In the genomic region with DNA sequence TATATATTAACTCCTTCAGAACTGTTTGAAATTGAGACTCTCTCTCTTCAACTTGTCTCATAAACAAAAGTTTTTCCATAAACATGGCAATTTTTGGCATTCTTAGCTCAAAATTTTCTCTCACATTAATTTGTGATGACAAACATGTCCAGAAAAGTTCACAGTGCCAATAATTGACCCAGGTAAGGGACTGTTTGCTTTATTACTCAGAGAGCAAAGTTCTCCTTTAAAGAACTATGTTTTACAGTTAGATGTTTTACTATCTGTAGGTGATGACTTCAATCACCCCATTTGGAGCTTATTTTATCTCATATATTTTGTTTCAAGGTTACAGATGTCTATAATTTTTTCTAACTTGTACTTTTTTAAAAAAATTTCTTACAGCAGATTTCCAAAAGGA, we compare ENCODE assay signal across 1 cellular context.
A peak's percentile ranks its signal among the peaks of the same experiment; 100 is the strongest.
TF ChIP-seq lines count a peak whose summit lies in the region.

No MANE protein-coding gene starts in this region.

TF ChIP-seq in HepG2, 621 proteins besides CTCF, POLR2A, EP300 and RAD21 (continued from another document and continues in another):
- TF ChIP-seq, protein P1, sequence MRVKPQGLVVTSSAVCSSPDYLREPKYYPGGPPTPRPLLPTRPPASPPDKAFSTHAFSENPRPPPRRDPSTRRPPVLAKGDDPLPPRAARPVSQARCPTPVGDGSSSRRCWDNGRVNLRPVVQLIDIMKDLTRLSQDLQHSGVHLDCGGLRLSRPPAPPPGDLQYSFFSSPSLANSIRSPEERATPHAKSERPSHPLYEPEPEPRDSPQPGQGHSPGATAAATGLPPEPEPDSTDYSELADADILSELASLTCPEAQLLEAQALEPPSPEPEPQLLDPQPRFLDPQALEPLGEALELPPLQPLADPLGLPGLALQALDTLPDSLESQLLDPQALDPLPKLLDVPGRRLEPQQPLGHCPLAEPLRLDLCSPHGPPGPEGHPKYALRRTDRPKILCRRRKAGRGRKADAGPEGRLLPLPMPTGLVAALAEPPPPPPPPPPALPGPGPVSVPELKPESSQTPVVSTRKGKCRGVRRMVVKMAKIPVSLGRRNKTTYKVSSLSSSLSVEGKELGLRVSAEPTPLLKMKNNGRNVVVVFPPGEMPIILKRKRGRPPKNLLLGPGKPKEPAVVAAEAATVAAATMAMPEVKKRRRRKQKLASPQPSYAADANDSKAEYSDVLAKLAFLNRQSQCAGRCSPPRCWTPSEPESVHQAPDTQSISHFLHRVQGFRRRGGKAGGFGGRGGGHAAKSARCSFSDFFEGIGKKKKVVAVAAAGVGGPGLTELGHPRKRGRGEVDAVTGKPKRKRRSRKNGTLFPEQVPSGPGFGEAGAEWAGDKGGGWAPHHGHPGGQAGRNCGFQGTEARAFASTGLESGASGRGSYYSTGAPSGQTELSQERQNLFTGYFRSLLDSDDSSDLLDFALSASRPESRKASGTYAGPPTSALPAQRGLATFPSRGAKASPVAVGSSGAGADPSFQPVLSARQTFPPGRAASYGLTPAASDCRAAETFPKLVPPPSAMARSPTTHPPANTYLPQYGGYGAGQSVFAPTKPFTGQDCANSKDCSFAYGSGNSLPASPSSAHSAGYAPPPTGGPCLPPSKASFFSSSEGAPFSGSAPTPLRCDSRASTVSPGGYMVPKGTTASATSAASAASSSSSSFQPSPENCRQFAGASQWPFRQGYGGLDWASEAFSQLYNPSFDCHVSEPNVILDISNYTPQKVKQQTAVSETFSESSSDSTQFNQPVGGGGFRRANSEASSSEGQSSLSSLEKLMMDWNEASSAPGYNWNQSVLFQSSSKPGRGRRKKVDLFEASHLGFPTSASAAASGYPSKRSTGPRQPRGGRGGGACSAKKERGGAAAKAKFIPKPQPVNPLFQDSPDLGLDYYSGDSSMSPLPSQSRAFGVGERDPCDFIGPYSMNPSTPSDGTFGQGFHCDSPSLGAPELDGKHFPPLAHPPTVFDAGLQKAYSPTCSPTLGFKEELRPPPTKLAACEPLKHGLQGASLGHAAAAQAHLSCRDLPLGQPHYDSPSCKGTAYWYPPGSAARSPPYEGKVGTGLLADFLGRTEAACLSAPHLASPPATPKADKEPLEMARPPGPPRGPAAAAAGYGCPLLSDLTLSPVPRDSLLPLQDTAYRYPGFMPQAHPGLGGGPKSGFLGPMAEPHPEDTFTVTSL (CRISPR knock-in tag; IDR thresholded peaks at IDR 0.05; ENCODE audit: borderline replicate concordance): peak; percentile 94; the same call in 1 of the 2 replicates
- TF ChIP-seq, protein P2, sequence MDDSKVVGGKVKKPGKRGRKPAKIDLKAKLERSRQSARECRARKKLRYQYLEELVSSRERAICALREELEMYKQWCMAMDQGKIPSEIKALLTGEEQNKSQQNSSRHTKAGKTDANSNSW (CRISPR knock-in tag; IDR thresholded peaks at IDR 0.05; ENCODE audit: borderline replicate concordance): no peak
- TF ChIP-seq FOSL1 (CRISPR knock-in tag; IDR thresholded peaks at IDR 0.05; ENCODE audit: borderline replicate concordance) (peak; percentile 94), ISL2 (CRISPR knock-in tag; IDR thresholded peaks at IDR 0.05) (no peak), ZZZ3 (CRISPR knock-in tag; IDR thresholded peaks at IDR 0.05; ENCODE audit: borderline replicate concordance) (no peak), HNF4A (CRISPR knock-in tag; IDR thresholded peaks at IDR 0.05) (peak; percentile 68), RARA (CRISPR knock-in tag; IDR thresholded peaks at IDR 0.05) (0 out of 2 replicates have a peak, but pooled peaks have one; percentile 22), ZNF468 (CRISPR knock-in tag; IDR thresholded peaks at IDR 0.05) (no peak), ZNF709 (CRISPR knock-in tag; IDR thresholded peaks at IDR 0.05) (no peak), ZNF329 (CRISPR knock-in tag; IDR thresholded peaks at IDR 0.05; ENCODE audit: low read depth) (no peak), ZNF816 (CRISPR knock-in tag; IDR thresholded peaks at IDR 0.05; ENCODE audit: borderline replicate concordance) (no peak), NFATC3 (CRISPR knock-in tag; IDR thresholded peaks at IDR 0.05) (no peak), ZNF562 (CRISPR knock-in tag; IDR thresholded peaks at IDR 0.05; ENCODE audit: borderline replicate concordance) (no peak), SOX13 (IDR thresholded peaks at IDR 0.05) (no peak), SOX13 (CRISPR knock-in tag; conservative IDR thresholded peaks at IDR 0.05 in 1 of 2, IDR thresholded peaks at IDR 0.05 in 1 of 2) (peak in 1 of 2 experiments; percentile 18; a peak in 1 of 4 replicates), FOXA1 (IDR thresholded peaks at IDR 0.05) (no peak), FOXA1 (CRISPR knock-in tag; IDR thresholded peaks at IDR 0.05) (0 out of 2 replicates have a peak, but pooled peaks have one; percentile 30), SOX5 (CRISPR knock-in tag; IDR thresholded peaks at IDR 0.05; ENCODE audit: borderline replicate concordance) (peak; percentile 15; the same call in 1 of the 2 replicates), SIX4 (CRISPR knock-in tag; IDR thresholded peaks at IDR 0.05) (no peak), ZSCAN9 (CRISPR knock-in tag; IDR thresholded peaks at IDR 0.05; ENCODE audit: borderline replicate concordance) (no peak), KLF12 (CRISPR knock-in tag; IDR thresholded peaks at IDR 0.05; ENCODE audit: borderline replicate concordance) (no peak), MEIS2 (CRISPR knock-in tag; IDR thresholded peaks at IDR 0.05) (no peak), FOXA3 (CRISPR knock-in tag; IDR thresholded peaks at IDR 0.05) (peak; percentile 76), HES4 (CRISPR knock-in tag; IDR thresholded peaks at IDR 0.05; ENCODE audit: borderline replicate concordance) (no peak), JUNB (CRISPR knock-in tag; IDR thresholded peaks at IDR 0.05; ENCODE audit: borderline replicate concordance) (peak; percentile 68; the same call in 1 of the 2 replicates), GTF3A (CRISPR knock-in tag; conservative IDR thresholded peaks at IDR 0.05) (no peak), NONO (IDR thresholded peaks at IDR 0.05) (no peak), NONO (CRISPR knock-in tag; conservative IDR thresholded peaks at IDR 0.05) (no peak), HMG20A (CRISPR knock-in tag; IDR thresholded peaks at IDR 0.05; ENCODE audit: borderline replicate concordance) (peak; percentile 59; the same call in 1 of the 2 replicates), ZNF558 (CRISPR knock-in tag; IDR thresholded peaks at IDR 0.05; ENCODE audit: borderline replicate concordance) (no peak), TRIM24 (CRISPR knock-in tag; IDR thresholded peaks at IDR 0.05) (no peak), DPF2 (CRISPR knock-in tag; IDR thresholded peaks at IDR 0.05; ENCODE audit: borderline replicate concordance, low read depth) (0 out of 2 replicates have a peak, but pooled peaks have one; percentile 33)
- TF ChIP-seq, protein P3, sequence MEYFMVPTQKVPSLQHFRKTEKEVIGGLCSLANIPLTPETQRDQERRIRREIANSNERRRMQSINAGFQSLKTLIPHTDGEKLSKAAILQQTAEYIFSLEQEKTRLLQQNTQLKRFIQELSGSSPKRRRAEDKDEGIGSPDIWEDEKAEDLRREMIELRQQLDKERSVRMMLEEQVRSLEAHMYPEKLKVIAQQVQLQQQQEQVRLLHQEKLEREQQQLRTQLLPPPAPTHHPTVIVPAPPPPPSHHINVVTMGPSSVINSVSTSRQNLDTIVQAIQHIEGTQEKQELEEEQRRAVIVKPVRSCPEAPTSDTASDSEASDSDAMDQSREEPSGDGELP (IDR thresholded peaks at IDR 0.05; ENCODE audit: borderline replicate concordance, low read depth): no peak
- TF ChIP-seq, protein P4, sequence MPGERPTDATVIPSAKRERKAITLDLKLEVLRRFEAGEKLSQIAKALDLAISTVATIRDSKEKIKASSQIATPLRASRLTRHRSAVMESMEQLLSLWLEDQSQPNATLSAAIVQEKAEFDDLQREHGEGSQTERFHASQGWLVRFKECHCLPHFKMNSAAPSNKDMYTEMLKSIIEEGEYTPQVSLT (CRISPR knock-in tag; IDR thresholded peaks at IDR 0.05; ENCODE audit: borderline replicate concordance, low read depth): no peak
- TF ChIP-seq, protein P5, sequence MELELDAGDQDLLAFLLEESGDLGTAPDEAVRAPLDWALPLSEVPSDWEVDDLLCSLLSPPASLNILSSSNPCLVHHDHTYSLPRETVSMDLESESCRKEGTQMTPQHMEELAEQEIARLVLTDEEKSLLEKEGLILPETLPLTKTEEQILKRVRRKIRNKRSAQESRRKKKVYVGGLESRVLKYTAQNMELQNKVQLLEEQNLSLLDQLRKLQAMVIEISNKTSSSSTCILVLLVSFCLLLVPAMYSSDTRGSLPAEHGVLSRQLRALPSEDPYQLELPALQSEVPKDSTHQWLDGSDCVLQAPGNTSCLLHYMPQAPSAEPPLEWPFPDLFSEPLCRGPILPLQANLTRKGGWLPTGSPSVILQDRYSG (CRISPR knock-in tag; IDR thresholded peaks at IDR 0.05): no peak
- TF ChIP-seq, protein P6, sequence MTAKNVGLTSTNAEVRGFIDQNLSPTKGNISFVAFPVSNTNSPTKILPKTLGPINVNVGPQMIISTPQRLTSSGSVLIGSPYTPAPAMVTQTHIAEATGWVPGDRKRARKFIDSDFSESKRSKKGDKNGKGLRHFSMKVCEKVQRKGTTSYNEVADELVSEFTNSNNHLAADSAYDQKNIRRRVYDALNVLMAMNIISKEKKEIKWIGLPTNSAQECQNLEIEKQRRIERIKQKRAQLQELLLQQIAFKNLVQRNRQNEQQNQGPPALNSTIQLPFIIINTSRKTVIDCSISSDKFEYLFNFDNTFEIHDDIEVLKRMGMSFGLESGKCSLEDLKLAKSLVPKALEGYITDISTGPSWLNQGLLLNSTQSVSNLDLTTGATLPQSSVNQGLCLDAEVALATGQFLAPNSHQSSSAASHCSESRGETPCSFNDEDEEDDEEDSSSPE (CRISPR knock-in tag; IDR thresholded peaks at IDR 0.05): no peak
- TF ChIP-seq, protein P7, sequence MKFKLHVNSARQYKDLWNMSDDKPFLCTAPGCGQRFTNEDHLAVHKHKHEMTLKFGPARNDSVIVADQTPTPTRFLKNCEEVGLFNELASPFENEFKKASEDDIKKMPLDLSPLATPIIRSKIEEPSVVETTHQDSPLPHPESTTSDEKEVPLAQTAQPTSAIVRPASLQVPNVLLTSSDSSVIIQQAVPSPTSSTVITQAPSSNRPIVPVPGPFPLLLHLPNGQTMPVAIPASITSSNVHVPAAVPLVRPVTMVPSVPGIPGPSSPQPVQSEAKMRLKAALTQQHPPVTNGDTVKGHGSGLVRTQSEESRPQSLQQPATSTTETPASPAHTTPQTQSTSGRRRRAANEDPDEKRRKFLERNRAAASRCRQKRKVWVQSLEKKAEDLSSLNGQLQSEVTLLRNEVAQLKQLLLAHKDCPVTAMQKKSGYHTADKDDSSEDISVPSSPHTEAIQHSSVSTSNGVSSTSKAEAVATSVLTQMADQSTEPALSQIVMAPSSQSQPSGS (CRISPR knock-in tag; IDR thresholded peaks at IDR 0.05): 0 out of 2 replicates have a peak, but pooled peaks have one; percentile 28
- TF ChIP-seq, protein P8, sequence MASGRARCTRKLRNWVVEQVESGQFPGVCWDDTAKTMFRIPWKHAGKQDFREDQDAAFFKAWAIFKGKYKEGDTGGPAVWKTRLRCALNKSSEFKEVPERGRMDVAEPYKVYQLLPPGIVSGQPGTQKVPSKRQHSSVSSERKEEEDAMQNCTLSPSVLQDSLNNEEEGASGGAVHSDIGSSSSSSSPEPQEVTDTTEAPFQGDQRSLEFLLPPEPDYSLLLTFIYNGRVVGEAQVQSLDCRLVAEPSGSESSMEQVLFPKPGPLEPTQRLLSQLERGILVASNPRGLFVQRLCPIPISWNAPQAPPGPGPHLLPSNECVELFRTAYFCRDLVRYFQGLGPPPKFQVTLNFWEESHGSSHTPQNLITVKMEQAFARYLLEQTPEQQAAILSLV (CRISPR knock-in tag; IDR thresholded peaks at IDR 0.05; ENCODE audit: borderline replicate concordance): no peak
- TF ChIP-seq, protein P9, sequence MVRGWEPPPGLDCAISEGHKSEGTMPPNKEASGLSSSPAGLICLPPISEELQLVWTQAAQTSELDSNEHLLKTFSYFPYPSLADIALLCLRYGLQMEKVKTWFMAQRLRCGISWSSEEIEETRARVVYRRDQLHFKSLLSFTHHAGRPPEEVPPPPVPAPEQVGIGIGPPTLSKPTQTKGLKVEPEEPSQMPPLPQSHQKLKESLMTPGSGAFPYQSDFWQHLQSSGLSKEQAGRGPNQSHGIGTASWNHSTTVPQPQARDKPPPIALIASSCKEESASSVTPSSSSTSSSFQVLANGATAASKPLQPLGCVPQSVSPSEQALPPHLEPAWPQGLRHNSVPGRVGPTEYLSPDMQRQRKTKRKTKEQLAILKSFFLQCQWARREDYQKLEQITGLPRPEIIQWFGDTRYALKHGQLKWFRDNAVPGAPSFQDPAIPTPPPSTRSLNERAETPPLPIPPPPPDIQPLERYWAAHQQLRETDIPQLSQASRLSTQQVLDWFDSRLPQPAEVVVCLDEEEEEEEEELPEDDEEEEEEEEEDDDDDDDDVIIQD (CRISPR knock-in tag; IDR thresholded peaks at IDR 0.05; ENCODE audit: low read depth): peak; percentile 16; the same call in 1 of the 2 replicates
- TF ChIP-seq, protein P10, sequence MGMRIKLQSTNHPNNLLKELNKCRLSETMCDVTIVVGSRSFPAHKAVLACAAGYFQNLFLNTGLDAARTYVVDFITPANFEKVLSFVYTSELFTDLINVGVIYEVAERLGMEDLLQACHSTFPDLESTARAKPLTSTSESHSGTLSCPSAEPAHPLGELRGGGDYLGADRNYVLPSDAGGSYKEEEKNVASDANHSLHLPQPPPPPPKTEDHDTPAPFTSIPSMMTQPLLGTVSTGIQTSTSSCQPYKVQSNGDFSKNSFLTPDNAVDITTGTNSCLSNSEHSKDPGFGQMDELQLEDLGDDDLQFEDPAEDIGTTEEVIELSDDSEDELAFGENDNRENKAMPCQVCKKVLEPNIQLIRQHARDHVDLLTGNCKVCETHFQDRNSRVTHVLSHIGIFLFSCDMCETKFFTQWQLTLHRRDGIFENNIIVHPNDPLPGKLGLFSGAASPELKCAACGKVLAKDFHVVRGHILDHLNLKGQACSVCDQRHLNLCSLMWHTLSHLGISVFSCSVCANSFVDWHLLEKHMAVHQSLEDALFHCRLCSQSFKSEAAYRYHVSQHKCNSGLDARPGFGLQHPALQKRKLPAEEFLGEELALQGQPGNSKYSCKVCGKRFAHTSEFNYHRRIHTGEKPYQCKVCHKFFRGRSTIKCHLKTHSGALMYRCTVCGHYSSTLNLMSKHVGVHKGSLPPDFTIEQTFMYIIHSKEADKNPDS (CRISPR knock-in tag; IDR thresholded peaks at IDR 0.05): no peak
- TF ChIP-seq, protein P11, sequence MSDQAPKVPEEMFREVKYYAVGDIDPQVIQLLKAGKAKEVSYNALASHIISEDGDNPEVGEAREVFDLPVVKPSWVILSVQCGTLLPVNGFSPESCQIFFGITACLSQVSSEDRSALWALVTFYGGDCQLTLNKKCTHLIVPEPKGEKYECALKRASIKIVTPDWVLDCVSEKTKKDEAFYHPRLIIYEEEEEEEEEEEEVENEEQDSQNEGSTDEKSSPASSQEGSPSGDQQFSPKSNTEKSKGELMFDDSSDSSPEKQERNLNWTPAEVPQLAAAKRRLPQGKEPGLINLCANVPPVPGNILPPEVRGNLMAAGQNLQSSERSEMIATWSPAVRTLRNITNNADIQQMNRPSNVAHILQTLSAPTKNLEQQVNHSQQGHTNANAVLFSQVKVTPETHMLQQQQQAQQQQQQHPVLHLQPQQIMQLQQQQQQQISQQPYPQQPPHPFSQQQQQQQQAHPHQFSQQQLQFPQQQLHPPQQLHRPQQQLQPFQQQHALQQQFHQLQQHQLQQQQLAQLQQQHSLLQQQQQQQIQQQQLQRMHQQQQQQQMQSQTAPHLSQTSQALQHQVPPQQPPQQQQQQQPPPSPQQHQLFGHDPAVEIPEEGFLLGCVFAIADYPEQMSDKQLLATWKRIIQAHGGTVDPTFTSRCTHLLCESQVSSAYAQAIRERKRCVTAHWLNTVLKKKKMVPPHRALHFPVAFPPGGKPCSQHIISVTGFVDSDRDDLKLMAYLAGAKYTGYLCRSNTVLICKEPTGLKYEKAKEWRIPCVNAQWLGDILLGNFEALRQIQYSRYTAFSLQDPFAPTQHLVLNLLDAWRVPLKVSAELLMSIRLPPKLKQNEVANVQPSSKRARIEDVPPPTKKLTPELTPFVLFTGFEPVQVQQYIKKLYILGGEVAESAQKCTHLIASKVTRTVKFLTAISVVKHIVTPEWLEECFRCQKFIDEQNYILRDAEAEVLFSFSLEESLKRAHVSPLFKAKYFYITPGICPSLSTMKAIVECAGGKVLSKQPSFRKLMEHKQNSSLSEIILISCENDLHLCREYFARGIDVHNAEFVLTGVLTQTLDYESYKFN (CRISPR knock-in tag; conservative IDR thresholded peaks at IDR 0.05): peak; percentile 74
